36 cellular contexts compared by ENCODE assay signal in the genomic region with DNA sequence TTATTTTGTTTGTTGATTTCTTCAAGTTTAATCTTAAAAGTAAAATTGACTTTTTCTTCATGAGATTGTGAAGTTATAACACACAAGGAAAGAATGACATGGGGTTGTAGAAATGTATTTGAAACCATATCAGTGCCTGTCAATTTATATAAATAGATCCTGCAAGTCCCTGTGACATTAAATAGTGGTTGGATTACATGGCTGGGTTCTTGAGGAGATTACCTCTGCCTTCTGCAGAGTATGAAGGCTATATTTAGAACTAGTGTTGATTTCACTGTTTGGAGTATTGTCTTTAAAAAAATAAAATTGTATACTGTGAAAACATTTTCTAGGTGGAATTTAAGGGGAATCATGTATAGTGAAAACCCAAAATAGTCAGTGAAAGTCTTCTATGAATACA.
"Had no signal": no experiment of that assay in that cellular context is flagged by ENCODE, and none has a peak within 500 bp of the region (broad histone marks: within the 10 kb centered on the region; RNA-seq: fewer than 3 reads in every experiment).

No MANE protein-coding gene starts in this region.

- H3K4me3 ChIP-seq: K562 had no signal

- ATAC-seq: activated CD8-positive, alpha-beta memory T cell treated with anti-CD3 and anti-CD28 coated beads, Interleukin-2, amount 10 ng/mL, durations not matched to agents 7 days and 5 days; activated T-cell treated with anti-CD3 and anti-CD28 coated beads, Interleukin-2, amount 50 U/mL, for 72 hours; activated T-helper 17 cell treated with anti-CD3 and anti-CD28 coated beads, Interleukin-2, amount 50 U/mL, for 72 hours; K562; Panc1 had no signal

- H3K27me3 ChIP-seq: brain microvascular endothelial cell had no signal

- H3K36me3 ChIP-seq: brain microvascular endothelial cell had no signal

- DNase-seq: activated CD4-positive, alpha-beta memory T cell treated with anti-CD3 and anti-CD28 coated beads, Interleukin-2, amount 10 ng/mL, durations not matched to agents 7 days and 5 days; activated CD4-positive, alpha-beta T cell treated with anti-CD3 and anti-CD28 coated beads for 1 hour; activated CD4-positive, alpha-beta T cell treated with anti-CD3 and anti-CD28 coated beads for 48 hours; activated CD4-positive, CD25-positive, alpha-beta regulatory T cell; activated CD8-positive, alpha-beta memory T cell treated with anti-CD3 and anti-CD28 coated beads for 24 hours; activated CD8-positive, alpha-beta memory T cell treated with anti-CD3 and anti-CD28 coated beads, Interleukin-2, amount 10 ng/mL, durations not matched to agents 7 days and 5 days; activated CD8-positive, alpha-beta memory T cell treated with anti-CD3 and anti-CD28 coated beads, Interleukin-2, amount 50 U/mL, for 48 hours; activated effector memory CD4-positive, alpha-beta T cell treated with anti-CD3 and anti-CD28 coated beads, Interleukin-2, amount 50 U/mL, for 16 hours; activated naive CD4-positive, alpha-beta T cell; activated naive CD4-positive, alpha-beta T cell treated with anti-CD3 and anti-CD28 coated beads, Interleukin-2, amount 50 U/mL, for 16 hours; activated naive CD8-positive, alpha-beta T cell treated with anti-CD3 and anti-CD28 coated beads for 36 hours; activated T-cell treated with anti-CD3 and anti-CD28 coated beads, Interleukin-2, amount 50 U/mL, for 72 hours; amniotic stem cell; aorta; brain microvascular endothelial cell; IMR-90; NCI-H1092 treated with DMSO at 0.1 percent for 48 hours; NCI-H1417; NCI-H146; NCI-H187 treated with DMSO at 0.1 percent for 48 hours; NCI-H2081; NCI-H2171 treated with DMSO at 0.1 percent for 48 hours; NCI-H2227 treated with DMSO at 0.1 percent for 48 hours; NCI-H446; NCI-H510A treated with DMSO at 0.1 percent for 48 hours; NCI-H526 treated with DMSO at 0.1 percent for 48 hours; NCI-H774; SIG-M5; SW 1271; T-helper 1 cell; T-helper 2 cell; T-helper 9 cell had no signal

- H3K27ac ChIP-seq: brain microvascular endothelial cell, VCaP had no signal
